Comparison of ENCODE assay signal across 10 cellular contexts in the genomic region with DNA sequence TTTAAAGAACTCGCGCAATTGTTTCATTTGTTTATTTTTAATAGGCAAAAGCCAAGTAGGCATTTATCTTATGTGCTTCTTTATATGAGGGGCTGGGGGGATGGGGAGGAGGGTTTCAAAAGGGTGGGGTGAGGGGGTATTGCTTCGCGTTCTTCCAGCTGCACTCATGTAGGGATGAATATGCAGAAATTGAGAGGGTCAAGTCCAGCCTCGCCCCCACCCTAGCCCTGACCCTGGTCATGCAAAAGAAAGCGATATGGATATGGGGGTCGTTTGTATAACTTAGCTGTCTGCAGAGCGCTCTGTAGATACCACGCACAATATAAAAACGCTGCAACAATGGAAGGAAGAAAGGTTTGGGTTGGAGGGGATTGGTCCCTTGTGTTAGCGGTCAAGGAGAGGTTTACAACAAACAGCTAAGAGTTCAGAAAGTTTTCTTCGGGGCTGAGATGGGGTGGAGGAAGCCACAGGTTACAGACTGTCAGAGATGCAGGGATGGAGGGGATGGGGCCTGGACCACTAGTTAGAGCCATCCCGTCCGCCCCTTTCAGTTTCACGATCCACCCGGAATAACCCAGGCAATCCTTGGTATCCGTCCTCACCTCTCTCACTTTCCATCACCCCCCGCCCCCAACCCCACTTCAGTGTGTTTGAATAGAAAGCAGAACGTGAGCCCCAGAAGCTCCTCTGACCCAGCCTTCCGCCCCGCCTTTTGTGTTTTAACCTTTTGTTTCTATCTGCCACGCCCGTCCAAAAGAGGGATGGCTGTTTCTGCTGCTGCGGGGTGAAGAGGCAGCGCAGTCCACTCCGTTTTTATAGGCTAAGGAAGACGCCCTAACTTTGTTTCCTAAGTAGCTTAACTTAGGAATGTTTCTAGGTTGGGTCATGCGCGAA.
DNase-seq lines count a peak whose midpoint lies in the region; ATAC-seq, FAIRE-seq and TF ChIP-seq lines count a peak whose summit lies in the region.
"Had no signal": no experiment of that assay in that cellular context is flagged by ENCODE, and none has a peak within 500 bp of the region (broad histone marks: within the 10 kb centered on the region; RNA-seq: fewer than 3 reads in every experiment).

No MANE protein-coding gene starts in this region.

- H3K27me3 ChIP-seq in breast epithelium (no peaks in the 10 kb centered on the region), GM12878 (replicated peaks in 1 of 2; ENCODE audit: control insufficient read depth in 2 of 2, insufficient read depth in 2 of 2, low read length in 1 of 2) (peaks cover 11 to 22% of the 10 kb centered on the region in 2 experiments), transverse colon (peaks cover 63% of the 10 kb centered on the region)

- H3K9ac ChIP-seq in GM12878 (ENCODE audit: control insufficient read depth, insufficient read depth, low read length), result no peak overlapping the region

- TF ChIP-seq CTCF in breast epithelium (IDR thresholded peaks at IDR 0.05) (no peak), MCF 10A (IDR thresholded peaks at IDR 0.05; ENCODE audit: unreplicated experiment) (no peak), GM12878 (IDR thresholded peaks at IDR 0.05 in 2 of 3, conservative IDR thresholded peaks at IDR 0.05 in 1 of 3; ENCODE audit: control insufficient read depth in 2 of 3, extremely low read depth in 1 of 3, insufficient read depth in 1 of 3, low read depth in 3 of 3, low read length in 3 of 3) (no peak), transverse colon (IDR thresholded peaks at IDR 0.05) (no peak)

- POLR2A ChIA-PET in MCF 10A (lab: Yijun Ruan, JAX), result no interaction called here
- POLR2A ChIA-PET in GM12878 (lab: Charles Lee), result no interaction called here

- in situ Hi-C loops in GM12878 (cut with MboI), result no loop called here
- in situ Hi-C loops in transverse colon (cut with MboI; ENCODE audit: low pct_ligation_motif_present in 1 of 4, low pct_unique_long_range_greater_than_20kb in 1 of 4, low sequenced_read_pairs in 3 of 4), result no loop called here

- no peak overlapping the region for H2AFZ ChIP-seq in GM12878 (ENCODE audit: control insufficient read depth, low read depth, low read length)

- H3K4me1 ChIP-seq in breast epithelium (no peaks in the 10 kb centered on the region), GM12878 (ENCODE audit: control insufficient read depth, insufficient read depth, low read length) (no peaks in the 10 kb centered on the region; the same call in 1 of the 2 replicates), transverse colon (peaks cover 0 to 30% (median 22%) of the 10 kb centered on the region in 4 donors)

- H3K9me3 ChIP-seq in breast epithelium, result no peaks in the 10 kb centered on the region
- no peaks in the 10 kb centered on the region; the same call in 2 of the 3 replicates for H3K9me3 ChIP-seq in GM12878 (replicated peaks; ENCODE audit: control insufficient read depth, insufficient read depth, low read length)
- H3K9me3 ChIP-seq in transverse colon, result no peaks in the 10 kb centered on the region

- no peak for TF ChIP-seq EP300 in GM12878 (IDR thresholded peaks at IDR 0.05; ENCODE audit: borderline replicate concordance in 1 of 2, control insufficient read depth in 1 of 2, low read depth in 2 of 2, low read length in 2 of 2)
- no peak for TF ChIP-seq EP300 in transverse colon (IDR thresholded peaks at IDR 0.05; ENCODE audit: low read depth)

- H3K79me2 ChIP-seq in GM12878 (ENCODE audit: control insufficient read depth, insufficient read depth, low read length), result no peaks in the 10 kb centered on the region

- H3K36me3 ChIP-seq in breast epithelium, result no peaks in the 10 kb centered on the region
- no peaks in the 10 kb centered on the region for H3K36me3 ChIP-seq in GM12878 (ENCODE audit: control insufficient read depth in 2 of 2, insufficient read depth in 2 of 2, low read length in 1 of 2)
- H3K36me3 ChIP-seq in transverse colon, result no peaks in the 10 kb centered on the region

- no peak for TF ChIP-seq RAD21 in GM12878 (IDR thresholded peaks at IDR 0.05; ENCODE audit: insufficient read depth, low read depth, low read length)

- SMC1A ChIA-PET in GM12878 (lab: Charles Lee; ENCODE audit: uncharacterized antibody, unreplicated experiment), result no interaction called here

- no peaks in the 10 kb centered on the region for H3K4me1 Mint-ChIP-seq in MCF 10A (ENCODE audit: insufficient read depth, unreplicated experiment)

- RAD21 ChIA-PET in GM12878 (lab: Charles Lee; ENCODE audit: unreplicated experiment), result no interaction called here

- ATAC-seq in GM12878, result peak; percentile 28
- no peak for ATAC-seq in GM19395 (IDR thresholded peaks at IDR 0.05; ENCODE audit: unreplicated experiment)
- ATAC-seq in HG02852 (IDR thresholded peaks at IDR 0.05; ENCODE audit: unreplicated experiment), result no peak
- ATAC-seq in HG03196 (IDR thresholded peaks at IDR 0.05; ENCODE audit: unreplicated experiment), result no peak

- peak overlapping the region; percentile 42; the same call in 1 of the 2 replicates for H3K4me2 ChIP-seq in GM12878 (ENCODE audit: control insufficient read depth, insufficient read depth)

- no peak overlapping the region for H3K27ac Mint-ChIP-seq in MCF 10A (ENCODE audit: low read depth, unreplicated experiment)

- TF ChIP-seq POLR2A in breast epithelium (IDR thresholded peaks at IDR 0.05), result no peak
- no peak for TF ChIP-seq POLR2A in GM12878 (IDR thresholded peaks at IDR 0.05; ENCODE audit: low read depth, low read length)
- no peak for TF ChIP-seq POLR2A in transverse colon (IDR thresholded peaks at IDR 0.05)

- 16% methylated on average over 29 of the region's 29 CpGs for WGBS in GM12878 (ENCODE audit: insufficient coverage, insufficient replicate concordance, low lambda C conversion rate, missing lambda C conversion rate)
- WGBS in transverse colon (ENCODE audit: low coverage in 1 of 2), 2 donors, result 0 to 11% methylated on average over 7 to 29 of the region's 29 CpGs

- no peaks in the 10 kb centered on the region for H3K27me3 Mint-ChIP-seq in MCF 10A (ENCODE audit: insufficient read depth, unreplicated experiment)

- no peak for FAIRE-seq in GM12878 (lab: Jason Lieb, UNC)
- FAIRE-seq: D721Med had no signal

- H3K27ac ChIP-seq in breast epithelium (peak overlapping the region; percentile 86 to 93), GM12878 (ENCODE audit: control insufficient read depth, insufficient read depth) (no peak overlapping the region), transverse colon (peak overlapping the region; percentile 35 to 69 (median 68))

- no peaks in the 10 kb centered on the region for H3K9me3 Mint-ChIP-seq in MCF 10A (ENCODE audit: unreplicated experiment)

- H3K4me3 Mint-ChIP-seq in MCF 10A (ENCODE audit: unreplicated experiment), result no peak overlapping the region

- BruUV-seq in MCF 10A (replicated peaks; lab: Mats Ljungman, UMichigan) (no TSS peak), GM12878 (replicated peaks; lab: Mats Ljungman, UMichigan) (no TSS peak)

- CTCF ChIA-PET in MCF 10A (lab: Yijun Ruan, JAX), result no interaction called here
- CTCF ChIA-PET in GM12878 (lab: Yijun Ruan, JAX), result no interaction called here

- intact Hi-C loops in breast epithelium (cut with DNase I; ENCODE audit: low total_unique reads) (no loop called here), MCF 10A (cut with micrococcal nuclease) (no loop called here), GM12878 (cut with micrococcal nuclease; ENCODE audit: unreplicated experiment) (no loop called here), transverse colon (cut with DNase I; ENCODE audit: low total_unique reads) (loop anchor here (5.0 kb wide), 1 partner anchor 70 kb away; no protein-coding TSS in a partner anchor)

- DNase-seq in breast epithelium (ENCODE audit: low spot score in 2 of 2), result peak in 1 of 2 donors; percentile 50
- no peak for DNase-seq in MCF 10A (ENCODE audit: unreplicated experiment)
- DNase-seq in GM12878 (ENCODE audit: low read depth, low spot score), result no peak
- DNase-seq in lung microvascular endothelial cell (ENCODE audit: low read depth in 2 of 2), result peak; percentile 6 to 10
- peak; percentile 10 for DNase-seq in transverse colon
- DNase-seq: effector memory CD4-positive, alpha-beta T cell had no signal

- H3K36me3 Mint-ChIP-seq in MCF 10A (ENCODE audit: insufficient read depth, unreplicated experiment), result no peaks in the 10 kb centered on the region

- no peaks in the 10 kb centered on the region for H4K20me1 ChIP-seq in GM12878 (ENCODE audit: control insufficient read depth, insufficient read depth)

- peak overlapping the region; percentile 41 to 94 (median 76) for H3K4me3 ChIP-seq in breast epithelium
- peak overlapping the region; percentile 61; the same call in 1 of the 2 replicates for H3K4me3 ChIP-seq in GM12878
- H3K4me3 ChIP-seq in transverse colon, result peak overlapping the region; percentile 29 to 60 (median 44)

TF ChIP-seq in GM12878, 131 proteins besides CTCF, POLR2A, EP300 and RAD21 (continues in another document):
- TF ChIP-seq ETV6 (conservative IDR thresholded peaks at IDR 0.05 in 1 of 2, IDR thresholded peaks at IDR 0.05 in 1 of 2; ENCODE audit: borderline replicate concordance in 1 of 2, low read depth in 1 of 2), result no peak
- TF ChIP-seq, protein P1, sequence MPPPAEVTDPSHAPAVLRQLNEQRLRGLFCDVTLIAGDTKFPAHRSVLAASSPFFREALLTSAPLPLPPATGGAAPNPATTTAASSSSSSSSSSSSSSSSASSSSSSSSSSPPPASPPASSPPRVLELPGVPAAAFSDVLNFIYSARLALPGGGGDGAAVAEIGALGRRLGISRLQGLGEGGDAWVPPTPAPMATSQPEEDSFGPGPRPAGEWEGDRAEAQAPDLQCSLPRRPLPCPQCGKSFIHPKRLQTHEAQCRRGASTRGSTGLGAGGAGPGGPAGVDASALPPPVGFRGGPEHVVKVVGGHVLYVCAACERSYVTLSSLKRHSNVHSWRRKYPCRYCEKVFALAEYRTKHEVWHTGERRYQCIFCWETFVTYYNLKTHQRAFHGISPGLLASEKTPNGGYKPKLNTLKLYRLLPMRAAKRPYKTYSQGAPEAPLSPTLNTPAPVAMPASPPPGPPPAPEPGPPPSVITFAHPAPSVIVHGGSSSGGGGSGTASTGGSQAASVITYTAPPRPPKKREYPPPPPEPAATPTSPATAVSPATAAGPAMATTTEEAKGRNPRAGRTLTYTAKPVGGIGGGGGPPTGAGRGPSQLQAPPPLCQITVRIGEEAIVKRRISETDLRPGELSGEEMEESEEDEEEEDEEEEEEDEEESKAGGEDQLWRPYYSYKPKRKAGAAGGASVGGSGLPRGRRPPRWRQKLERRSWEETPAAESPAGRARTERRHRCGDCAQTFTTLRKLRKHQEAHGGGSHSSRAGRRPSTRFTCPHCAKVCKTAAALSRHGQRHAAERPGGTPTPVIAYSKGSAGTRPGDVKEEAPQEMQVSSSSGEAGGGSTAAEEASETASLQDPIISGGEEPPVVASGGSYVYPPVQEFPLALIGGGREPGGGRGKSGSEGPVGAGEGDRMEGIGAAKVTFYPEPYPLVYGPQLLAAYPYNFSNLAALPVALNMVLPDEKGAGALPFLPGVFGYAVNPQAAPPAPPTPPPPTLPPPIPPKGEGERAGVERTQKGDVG (CRISPR knock-in tag; IDR thresholded peaks at IDR 0.05), result no peak

Comparison
In these comparisons a context has a peak if more than half of its experiments do, and no peak if none do; other contexts are left out.
1. DNase-seq: peak in lung microvascular endothelial cell (2 of 2) and transverse colon (single experiment); none in MCF 10A (single experiment) and GM12878 (single experiment).
2. Peak in every context shown above with its lines, with median percentiles within 50 percentile points of each other: H3K4me3 ChIP-seq.